1 cellular context compared by ENCODE assay signal in the genomic region with DNA sequence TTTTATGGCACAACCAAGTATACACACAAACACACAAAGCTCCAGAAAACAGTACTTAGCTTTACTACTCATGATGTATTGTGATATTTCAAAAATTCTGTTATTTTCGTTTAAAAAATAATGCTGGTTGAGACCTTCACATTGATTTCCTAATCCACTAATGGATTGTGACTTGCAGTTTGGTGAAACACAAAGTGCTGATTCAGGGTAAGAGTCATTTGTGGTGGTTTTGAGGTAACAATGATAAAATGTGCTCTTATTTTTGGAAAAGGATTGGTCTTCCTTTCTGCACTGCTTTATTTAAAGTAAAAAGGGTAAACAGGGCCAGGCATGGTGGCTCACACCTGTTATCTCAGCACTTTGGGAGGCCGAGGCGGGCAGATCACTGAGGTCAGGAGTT.
TF ChIP-seq lines count a peak whose summit lies in the region.

No MANE protein-coding gene starts in this region.

TF ChIP-seq in GM12878, 131 proteins besides CTCF, POLR2A, EP300 and RAD21:
- TF ChIP-seq, protein P1, sequence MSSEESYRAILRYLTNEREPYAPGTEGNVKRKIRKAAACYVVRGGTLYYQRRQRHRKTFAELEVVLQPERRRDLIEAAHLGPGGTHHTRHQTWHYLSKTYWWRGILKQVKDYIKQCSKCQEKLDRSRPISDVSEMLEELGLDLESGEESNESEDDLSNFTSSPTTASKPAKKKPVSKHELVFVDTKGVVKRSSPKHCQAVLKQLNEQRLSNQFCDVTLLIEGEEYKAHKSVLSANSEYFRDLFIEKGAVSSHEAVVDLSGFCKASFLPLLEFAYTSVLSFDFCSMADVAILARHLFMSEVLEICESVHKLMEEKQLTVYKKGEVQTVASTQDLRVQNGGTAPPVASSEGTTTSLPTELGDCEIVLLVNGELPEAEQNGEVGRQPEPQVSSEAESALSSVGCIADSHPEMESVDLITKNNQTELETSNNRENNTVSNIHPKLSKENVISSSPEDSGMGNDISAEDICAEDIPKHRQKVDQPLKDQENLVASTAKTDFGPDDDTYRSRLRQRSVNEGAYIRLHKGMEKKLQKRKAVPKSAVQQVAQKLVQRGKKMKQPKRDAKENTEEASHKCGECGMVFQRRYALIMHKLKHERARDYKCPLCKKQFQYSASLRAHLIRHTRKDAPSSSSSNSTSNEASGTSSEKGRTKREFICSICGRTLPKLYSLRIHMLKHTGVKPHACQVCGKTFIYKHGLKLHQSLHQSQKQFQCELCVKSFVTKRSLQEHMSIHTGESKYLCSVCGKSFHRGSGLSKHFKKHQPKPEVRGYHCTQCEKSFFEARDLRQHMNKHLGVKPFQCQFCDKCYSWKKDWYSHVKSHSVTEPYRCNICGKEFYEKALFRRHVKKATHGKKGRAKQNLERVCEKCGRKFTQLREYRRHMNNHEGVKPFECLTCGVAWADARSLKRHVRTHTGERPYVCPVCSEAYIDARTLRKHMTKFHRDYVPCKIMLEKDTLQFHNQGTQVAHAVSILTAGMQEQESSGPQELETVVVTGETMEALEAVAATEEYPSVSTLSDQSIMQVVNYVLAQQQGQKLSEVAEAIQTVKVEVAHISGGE (CRISPR knock-in tag; IDR thresholded peaks at IDR 0.05) = no peak
- TF ChIP-seq ZNF384 (IDR thresholded peaks at IDR 0.05; ENCODE audit: borderline replicate concordance, low read depth, low read length) = no peak
- TF ChIP-seq CREB1 (IDR thresholded peaks at IDR 0.05; ENCODE audit: low read depth) = no peak
- TF ChIP-seq WRNIP1 (IDR thresholded peaks at IDR 0.05; ENCODE audit: borderline replicate concordance, low read depth, low read length) = no peak
- TF ChIP-seq CHD1 (IDR thresholded peaks at IDR 0.05; ENCODE audit: low read depth, low read length) = no peak
- TF ChIP-seq EZH2 (IDR thresholded peaks at IDR 0.05; ENCODE audit: borderline replicate concordance, control insufficient read depth, low read depth, low read length) = no peak
- TF ChIP-seq, protein P2, sequence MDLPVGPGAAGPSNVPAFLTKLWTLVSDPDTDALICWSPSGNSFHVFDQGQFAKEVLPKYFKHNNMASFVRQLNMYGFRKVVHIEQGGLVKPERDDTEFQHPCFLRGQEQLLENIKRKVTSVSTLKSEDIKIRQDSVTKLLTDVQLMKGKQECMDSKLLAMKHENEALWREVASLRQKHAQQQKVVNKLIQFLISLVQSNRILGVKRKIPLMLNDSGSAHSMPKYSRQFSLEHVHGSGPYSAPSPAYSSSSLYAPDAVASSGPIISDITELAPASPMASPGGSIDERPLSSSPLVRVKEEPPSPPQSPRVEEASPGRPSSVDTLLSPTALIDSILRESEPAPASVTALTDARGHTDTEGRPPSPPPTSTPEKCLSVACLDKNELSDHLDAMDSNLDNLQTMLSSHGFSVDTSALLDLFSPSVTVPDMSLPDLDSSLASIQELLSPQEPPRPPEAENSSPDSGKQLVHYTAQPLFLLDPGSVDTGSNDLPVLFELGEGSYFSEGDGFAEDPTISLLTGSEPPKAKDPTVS (IDR thresholded peaks at IDR 0.05; ENCODE audit: low read depth, low read length) = no peak
- no peak for TF ChIP-seq ZSCAN29 (IDR thresholded peaks at IDR 0.05)
- no peak for TF ChIP-seq PML (IDR thresholded peaks at IDR 0.05; ENCODE audit: low read length)
- TF ChIP-seq, protein P3, sequence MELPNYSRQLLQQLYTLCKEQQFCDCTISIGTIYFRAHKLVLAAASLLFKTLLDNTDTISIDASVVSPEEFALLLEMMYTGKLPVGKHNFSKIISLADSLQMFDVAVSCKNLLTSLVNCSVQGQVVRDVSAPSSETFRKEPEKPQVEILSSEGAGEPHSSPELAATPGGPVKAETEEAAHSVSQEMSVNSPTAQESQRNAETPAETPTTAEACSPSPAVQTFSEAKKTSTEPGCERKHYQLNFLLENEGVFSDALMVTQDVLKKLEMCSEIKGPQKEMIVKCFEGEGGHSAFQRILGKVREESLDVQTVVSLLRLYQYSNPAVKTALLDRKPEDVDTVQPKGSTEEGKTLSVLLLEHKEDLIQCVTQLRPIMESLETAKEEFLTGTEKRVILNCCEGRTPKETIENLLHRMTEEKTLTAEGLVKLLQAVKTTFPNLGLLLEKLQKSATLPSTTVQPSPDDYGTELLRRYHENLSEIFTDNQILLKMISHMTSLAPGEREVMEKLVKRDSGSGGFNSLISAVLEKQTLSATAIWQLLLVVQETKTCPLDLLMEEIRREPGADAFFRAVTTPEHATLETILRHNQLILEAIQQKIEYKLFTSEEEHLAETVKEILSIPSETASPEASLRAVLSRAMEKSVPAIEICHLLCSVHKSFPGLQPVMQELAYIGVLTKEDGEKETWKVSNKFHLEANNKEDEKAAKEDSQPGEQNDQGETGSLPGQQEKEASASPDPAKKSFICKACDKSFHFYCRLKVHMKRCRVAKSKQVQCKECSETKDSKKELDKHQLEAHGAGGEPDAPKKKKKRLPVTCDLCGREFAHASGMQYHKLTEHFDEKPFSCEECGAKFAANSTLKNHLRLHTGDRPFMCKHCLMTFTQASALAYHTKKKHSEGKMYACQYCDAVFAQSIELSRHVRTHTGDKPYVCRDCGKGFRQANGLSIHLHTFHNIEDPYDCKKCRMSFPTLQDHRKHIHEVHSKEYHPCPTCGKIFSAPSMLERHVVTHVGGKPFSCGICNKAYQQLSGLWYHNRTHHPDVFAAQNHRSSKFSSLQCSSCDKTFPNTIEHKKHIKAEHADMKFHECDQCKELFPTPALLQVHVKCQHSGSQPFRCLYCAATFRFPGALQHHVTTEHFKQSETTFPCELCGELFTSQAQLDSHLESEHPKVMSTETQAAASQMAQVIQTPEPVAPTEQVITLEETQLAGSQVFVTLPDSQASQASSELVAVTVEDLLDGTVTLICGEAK (IDR thresholded peaks at IDR 0.05; ENCODE audit: borderline replicate concordance) = no peak
